In genomic region chr6:22828179-22829062, GRCh38 we compare ENCODE assay signal across 8 cellular contexts.
DNase-seq lines count a peak whose midpoint lies in the region; ATAC-seq and TF ChIP-seq lines count a peak whose summit lies in the region.

No MANE protein-coding gene starts in this region.

- no peak for ATAC-seq in HG02938 (IDR thresholded peaks at IDR 0.05; ENCODE audit: unreplicated experiment)
- ATAC-seq in HG03571 (IDR thresholded peaks at IDR 0.05; ENCODE audit: unreplicated experiment): no peak

- 34 to 37% (median 36%) methylated on average over 13 of the region's 13 CpGs for whole genome bisulfite sequencing in ovary, 3 donors

- CTCF ChIA-PET in HEK293T (lab: Yijun Ruan, JAX): interaction anchor here (0.6 kb wide), 1 partner anchor 117 kb away, joined by 3 read pairs; no protein-coding TSS in a partner anchor
- CTCF ChIA-PET in activated naive CD4-positive, alpha-beta T cell treated with anti-CD3 and anti-CD28 coated beads for 36 hours (lab: Charles Lee): no interaction called here

- no peak overlapping the region for H3K4me3 Mint-ChIP-seq in activated naive CD4-positive, alpha-beta T cell treated with anti-CD3 and anti-CD28 coated beads for 36 hours

- peak in 1 of 3 donors; percentile 31 for TF ChIP-seq CTCF in ovary (IDR thresholded peaks at IDR 0.05)

- H3K4me1 Mint-ChIP-seq in activated naive CD4-positive, alpha-beta T cell treated with anti-CD3 and anti-CD28 coated beads for 36 hours (ENCODE audit: low read depth): no peaks in the 10 kb centered on the region

- no peak for TF ChIP-seq EP300 in ovary (IDR thresholded peaks at IDR 0.05)

- H3K27me3 Mint-ChIP-seq in activated naive CD4-positive, alpha-beta T cell treated with anti-CD3 and anti-CD28 coated beads for 36 hours (ENCODE audit: low read depth): no peaks in the 10 kb centered on the region

- no peaks in the 10 kb centered on the region for H3K9me3 Mint-ChIP-seq in activated naive CD4-positive, alpha-beta T cell treated with anti-CD3 and anti-CD28 coated beads for 36 hours

- no peaks in the 10 kb centered on the region for H3K9me3 ChIP-seq in ovary

- peaks cover 4% of the 10 kb centered on the region for H3K4me1 ChIP-seq in ovary (ENCODE audit: insufficient read depth)

- H3K36me3 Mint-ChIP-seq in activated naive CD4-positive, alpha-beta T cell treated with anti-CD3 and anti-CD28 coated beads for 36 hours (ENCODE audit: low read depth): no peaks in the 10 kb centered on the region

- TF ChIP-seq POLR2A in ovary (IDR thresholded peaks at IDR 0.05): no peak

- intact Hi-C loops in ovary (cut with DNase I): no loop called here
- intact Hi-C loops in activated naive CD4-positive, alpha-beta T cell treated with anti-CD3 and anti-CD28 coated beads for 36 hours (cut with micrococcal nuclease): no loop called here

- POLR2A ChIA-PET in HEK293T (lab: Yijun Ruan, JAX): no interaction called here

- DNase-seq in AG08396 (ENCODE audit: low spot score) (peak; percentile 82), HEK293T (ENCODE audit: extremely low spot score) (peak; percentile 66), RKO (ENCODE audit: low spot score) (peak; percentile 76), fibroblast of gingiva (ENCODE audit: low read depth) (peak; percentile 78), ovary (peak; percentile 16 to 38 (median 28))
- DNase-seq in activated naive CD4-positive, alpha-beta T cell treated with anti-CD3 and anti-CD28 coated beads for 36 hours: no peak

- H3K4me3 ChIP-seq in ovary: no peak overlapping the region

- H3K27ac Mint-ChIP-seq in activated naive CD4-positive, alpha-beta T cell treated with anti-CD3 and anti-CD28 coated beads for 36 hours: no peak overlapping the region

- H3K27me3 ChIP-seq in ovary: no peaks in the 10 kb centered on the region

- no peaks in the 10 kb centered on the region for H3K36me3 ChIP-seq in ovary

- peak overlapping the region in 1 of 2 donors; percentile 68 for H3K27ac ChIP-seq in ovary

TF ChIP-seq in HEK293T, 16 proteins besides CTCF, POLR2A, EP300 and RAD21:
- TF ChIP-seq L3MBTL2 (conservative IDR thresholded peaks at IDR 0.05) (peak; percentile 48), FOXK2 (IDR thresholded peaks at IDR 0.05) (no peak), PKNOX1 (IDR thresholded peaks at IDR 0.05) (0 out of 2 replicates have a peak, but pooled peaks have one; percentile 36), TARDBP (IDR thresholded peaks at IDR 0.05) (no peak), ZNF384 (IDR thresholded peaks at IDR 0.05) (peak; percentile 61; the same call in 1 of the 2 replicates)
